19 cellular contexts compared by ENCODE assay signal in genomic region chr15:95269247-95270155, GRCh38.
DNase-seq lines count a peak whose midpoint lies in the region; ATAC-seq, FAIRE-seq and TF ChIP-seq lines count a peak whose summit lies in the region.
"Had no signal": no experiment of that assay in that cellular context is flagged by ENCODE, and none has a peak within 500 bp of the region (broad histone marks: within the 10 kb centered on the region; RNA-seq: fewer than 3 reads in every experiment).

No MANE protein-coding gene starts in this region.

- H3K4me1 ChIP-seq in kidney (ENCODE audit: control insufficient read depth in 1 of 2, insufficient read depth in 1 of 2, low read depth in 1 of 2, low read length in 2 of 2), result no peaks in the 10 kb centered on the region
- H3K4me1 ChIP-seq in psoas muscle, result no peaks in the 10 kb centered on the region
- no peaks in the 10 kb centered on the region for H3K4me1 ChIP-seq in colonic mucosa

- H3K9ac ChIP-seq in kidney (ENCODE audit: low read length in 2 of 2) (no peak overlapping the region), colonic mucosa (ENCODE audit: low read depth in 2 of 2, low read length in 2 of 2) (no peak overlapping the region)
- H3K9ac ChIP-seq: SK-N-SH had no signal

- H3K9me3 ChIP-seq in MG63 (no peaks in the 10 kb centered on the region), kidney (ENCODE audit: control insufficient read depth in 1 of 2, low read length in 2 of 2) (no peaks in the 10 kb centered on the region), psoas muscle (no peaks in the 10 kb centered on the region), colonic mucosa (no peaks in the 10 kb centered on the region)
- H3K9me3 ChIP-seq: SK-N-SH had no signal

- no peaks in the 10 kb centered on the region for H3K27me3 ChIP-seq in MG63
- peaks cover 0 to 6% (median 0%) of the 10 kb centered on the region in 3 donors for H3K27me3 ChIP-seq in psoas muscle (ENCODE audit: insufficient read depth in 3 of 3, low read length in 2 of 3)
- H3K27me3 ChIP-seq in colonic mucosa, result no peaks in the 10 kb centered on the region

- no peak for FAIRE-seq in kidney (lab: Jason Lieb, UNC)
- FAIRE-seq in GM19239 (lab: Jason Lieb, UNC), result no peak

- WGBS in psoas muscle, 3 donors, result 61 to 67% (median 63%) methylated on average over 10 of the region's 10 CpGs

- peak; percentile 35 for DNase-seq in MG63
- peak; percentile 76 for DNase-seq in kidney
- DNase-seq in psoas muscle, result no peak
- peak; percentile 54 for DNase-seq in ureter (ENCODE audit: low spot score)
- no peak for DNase-seq in GM19239 (ENCODE audit: insufficient read length, low spot score)
- DNase-seq in colonic mucosa, result no peak
- no peak for DNase-seq in NCI-H2029 (lab: John Stamatoyannopoulos, UW)
- DNase-seq: DND-41, GF-D8, HCEC 1CT, KG1, NCI-H1436, NCI-H2081 treated with DMSO at 0.1 percent for 48 hours, NCI-H510A, NCI-H774, PC-9, SK-N-SH had no signal

- H3K4me3 ChIP-seq in MG63, result no peak overlapping the region
- no peak overlapping the region for H3K4me3 ChIP-seq in kidney (ENCODE audit: low read length in 2 of 2)
- no peak overlapping the region for H3K4me3 ChIP-seq in psoas muscle
- no peak overlapping the region for H3K4me3 ChIP-seq in colonic mucosa
- H3K4me3 ChIP-seq: PC-9 had no signal

- intact Hi-C loops in kidney (cut with DNase I) (no loop called here), psoas muscle (cut with DNase I) (loop anchor here in 1 of 2 donors (10.0 kb wide), 1 partner anchor 1965 kb away; no protein-coding TSS in a partner anchor), colonic mucosa (cut with DNase I) (no loop called here)

- TF ChIP-seq CTCF in kidney (IDR thresholded peaks at IDR 0.05; ENCODE audit: borderline replicate concordance, extremely low read depth, insufficient read depth), result no peak
- no peak for TF ChIP-seq CTCF in psoas muscle (IDR thresholded peaks at IDR 0.05)
- TF ChIP-seq CTCF in colonic mucosa (IDR thresholded peaks at IDR 0.05), result no peak

- ATAC-seq in psoas muscle (no peak), HG03457 (IDR thresholded peaks at IDR 0.05; ENCODE audit: unreplicated experiment) (no peak)

- H3K36me3 ChIP-seq in MG63 (no peaks in the 10 kb centered on the region), kidney (ENCODE audit: control insufficient read depth in 1 of 2, insufficient read depth in 2 of 2, low read length in 2 of 2) (no peaks in the 10 kb centered on the region), psoas muscle (ENCODE audit: insufficient read depth in 1 of 2, low read depth in 1 of 2) (no peaks in the 10 kb centered on the region), colonic mucosa (no peaks in the 10 kb centered on the region)

- H3K27ac ChIP-seq in kidney (ENCODE audit: low read depth in 2 of 2, low read length in 2 of 2), result peak overlapping the region in 1 of 2 donors; percentile 49
- H3K27ac ChIP-seq in psoas muscle, result peak overlapping the region; percentile 27
- H3K27ac ChIP-seq in colonic mucosa, result no peak overlapping the region
- H3K27ac ChIP-seq: C4-2B, PC-9 had no signal

Comparison
In these comparisons a context has a peak if more than half of its experiments do, and no peak if none do; other contexts are left out.
1. DNase-seq: peak in MG63 (single experiment), kidney (single experiment) and ureter (single experiment); none in psoas muscle (0 of 2), GM19239 (single experiment), colonic mucosa (single experiment) and NCI-H2029 (single experiment).